In genomic region chr18:49250819-49251388, GRCh38 we compare ENCODE assay signal across 9 cellular contexts.
A peak's percentile ranks its signal among the peaks of the same experiment; 100 is the strongest.
DNase-seq lines count a peak whose midpoint lies in the region; ATAC-seq, FAIRE-seq and TF ChIP-seq lines count a peak whose summit lies in the region.
"Had no signal": no experiment of that assay in that cellular context is flagged by ENCODE, and none has a peak within 500 bp of the region (broad histone marks: within the 10 kb centered on the region; RNA-seq: fewer than 3 reads in every experiment).

No MANE protein-coding gene starts in this region.

- FAIRE-seq in D721Med (lab: Jason Lieb, UNC), result peak; percentile 97

- no peak overlapping the region for H3K4me2 ChIP-seq in KMS-11

- DNase-seq in D721Med (ENCODE audit: insufficient read length, low spot score) (no peak), astrocyte of the spinal cord (ENCODE audit: low read depth, low spot score) (peak; percentile 36), lung microvascular endothelial cell (ENCODE audit: low read depth in 2 of 2) (peak; percentile 51 to 64), GM19240 (ENCODE audit: insufficient read length, low spot score) (no peak)
- DNase-seq: occipital lobe had no signal

- H4K20me1 ChIP-seq in KMS-11 (ENCODE audit: insufficient read depth), result no peaks in the 10 kb centered on the region

- ATAC-seq in HG03439 (IDR thresholded peaks at IDR 0.05; ENCODE audit: unreplicated experiment), result no peak
- no peak for ATAC-seq in HG03196 (IDR thresholded peaks at IDR 0.05; ENCODE audit: unreplicated experiment)
- ATAC-seq in esophagus mucosa, result no peak

- H2AFZ ChIP-seq in KMS-11 (ENCODE audit: low read depth), result no peak overlapping the region

- in situ Hi-C loops in astrocyte of the spinal cord (cut with HindIII; ENCODE audit: low sequenced_read_pairs), result no loop called here

- H3K27me3 ChIP-seq in KMS-11 (ENCODE audit: insufficient read depth, low read depth), result no peaks in the 10 kb centered on the region

- TF ChIP-seq CTCF in D721Med (IDR thresholded peaks at IDR 0.05; ENCODE audit: insufficient read depth, missing control alignments) (peak; percentile 53), KMS-11 (conservative IDR thresholded peaks at IDR 0.05; ENCODE audit: low read depth, low read length) (peak; percentile 56), astrocyte of the spinal cord (IDR thresholded peaks at IDR 0.05; ENCODE audit: low read depth, low read length) (peak; percentile 74)

- no peaks in the 10 kb centered on the region for H3K79me2 ChIP-seq in KMS-11 (ENCODE audit: insufficient read depth, low read depth)

- H3K27ac ChIP-seq in KMS-11, result no peak overlapping the region

- H3K36me3 ChIP-seq in KMS-11 (ENCODE audit: insufficient read depth), result no peaks in the 10 kb centered on the region; the same call in 1 of the 2 replicates

- no peaks in the 10 kb centered on the region for H3K4me1 ChIP-seq in KMS-11 (ENCODE audit: low read depth, poor library complexity, severe bottlenecking)

- no peak overlapping the region for H3K9ac ChIP-seq in KMS-11

- H3K4me3 ChIP-seq in KMS-11 (IDR thresholded peaks at IDR 0.05; ENCODE audit: insufficient read depth, low read depth, low read length) (no peak overlapping the region), astrocyte of the spinal cord (ENCODE audit: low read depth, low read length) (no peak overlapping the region)

Comparison
In these comparisons a context has a peak if more than half of its experiments do, and no peak if none do; other contexts are left out.
1. DNase-seq: peak in astrocyte of the spinal cord (single experiment) and lung microvascular endothelial cell (2 of 2); none in D721Med (single experiment) and GM19240 (single experiment).
2. Peak in every context shown above with its lines, with median percentiles within 50 percentile points of each other: CTCF ChIP-seq.